ENCODE assay signal across 1 cellular context in genomic region chr14:50059773-50060629, GRCh38.
TF ChIP-seq lines count a peak whose summit lies in the region.

No MANE protein-coding gene starts in this region.

TF ChIP-seq in HEK293, 187 proteins besides CTCF, POLR2A, EP300 and RAD21 (continued from another document):
- TF ChIP-seq PRDM10 (tag by site-specific recombination; IDR thresholded peaks at IDR 0.05): peak; percentile 87
- TF ChIP-seq ZSCAN16 (tag by site-specific recombination; IDR thresholded peaks at IDR 0.05): no peak
- TF ChIP-seq KLF8 (tag by site-specific recombination; IDR thresholded peaks at IDR 0.05): no peak
- no peak for TF ChIP-seq SETDB1 (IDR thresholded peaks at IDR 0.05; ENCODE audit: insufficient read length, low read length)
- TF ChIP-seq BCL11B (tag by site-specific recombination; IDR thresholded peaks at IDR 0.05; ENCODE audit: low read depth): no peak
- no peak for TF ChIP-seq EGR2 (tag by site-specific recombination; IDR thresholded peaks at IDR 0.05; ENCODE audit: low read depth)
- no peak for TF ChIP-seq ZNF121 (tag by site-specific recombination; IDR thresholded peaks at IDR 0.05)
- peak; percentile 50; the same call in 1 of the 2 replicates for TF ChIP-seq ZFHX2 (tag by site-specific recombination; conservative IDR thresholded peaks at IDR 0.05)
- no peak for TF ChIP-seq ZNF112 (tag by site-specific recombination; IDR thresholded peaks at IDR 0.05)
